Comparison of ENCODE assay signal across 15 cellular contexts in the genomic region with DNA sequence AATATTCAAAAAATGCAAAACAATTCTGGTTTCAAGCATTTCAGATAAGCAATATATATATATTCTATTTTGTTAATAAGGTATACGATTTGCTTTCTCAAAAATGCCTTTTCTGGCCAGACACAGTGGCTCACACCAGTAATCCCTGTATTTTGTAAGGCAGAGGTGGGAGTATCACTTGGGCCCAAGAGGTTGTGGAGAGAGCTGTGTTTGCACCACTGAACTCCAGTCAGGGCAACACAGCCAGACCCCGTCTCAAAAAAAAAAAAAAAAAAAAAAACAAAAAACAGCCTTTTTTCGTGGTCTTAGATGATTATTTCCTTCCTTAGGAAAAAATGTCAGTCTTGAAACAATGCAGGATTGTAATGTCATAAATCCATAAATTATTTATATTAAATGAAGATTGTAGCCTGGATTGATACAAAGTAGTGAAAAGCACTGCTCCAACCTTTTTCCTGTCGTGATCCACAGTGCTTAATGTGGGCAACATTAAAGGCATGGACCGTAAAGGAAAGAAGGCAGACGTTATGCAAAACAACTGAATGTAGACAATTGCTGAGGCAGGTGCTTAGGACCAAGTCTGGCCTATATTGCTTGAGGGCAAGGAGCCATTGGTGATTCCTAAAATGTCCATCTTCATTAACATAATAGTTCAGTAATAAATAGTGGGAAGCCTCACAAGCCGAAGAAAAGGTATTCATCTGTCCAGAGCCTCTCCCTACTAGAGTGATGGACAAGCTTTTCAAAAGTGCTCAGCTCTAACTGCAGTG.
"Had no signal": no experiment of that assay in that cellular context is flagged by ENCODE, and none has a peak within 500 bp of the region (broad histone marks: within the 10 kb centered on the region; RNA-seq: fewer than 3 reads in every experiment).

No MANE protein-coding gene starts in this region.

- H3K4me1 ChIP-seq: pancreas had no signal

- H3K4me2 ChIP-seq: neural progenitor cell had no signal

- H3K4me1 Mint-ChIP-seq: neural progenitor cell had no signal

- H3K9me3 Mint-ChIP-seq: activated CD4-positive, alpha-beta T cell treated with anti-CD3 and anti-CD28 coated beads, Interleukin-2, amount 10 ng/mL, durations not matched to agents 7 days and 5 days; activated T-helper 1 cell treated with anti-CD3 and anti-CD28 coated beads, Interleukin-12 subunit alpha, Interleukin-12 subunit beta, Interleukin-2, Interleukin-4 antibody, amounts not matched to agents 30 ng/mL and 10 ng/mL and 1 ng/mL, durations not matched to agents 14 hours and 24 hours and 36 hours; endodermal cell; neural progenitor cell had no signal

- H3K4me3 Mint-ChIP-seq: activated CD4-positive, alpha-beta T cell treated with anti-CD3 and anti-CD28 coated beads, Interleukin-2, amount 10 ng/mL, durations not matched to agents 7 days and 5 days; activated T-helper 1 cell treated with anti-CD3 and anti-CD28 coated beads, Interleukin-12 subunit alpha, Interleukin-12 subunit beta, Interleukin-2, Interleukin-4 antibody, amounts not matched to agents 30 ng/mL and 10 ng/mL and 1 ng/mL, durations not matched to agents 14 hours and 24 hours and 36 hours; endodermal cell; neural progenitor cell had no signal

- H2AFZ ChIP-seq: neural progenitor cell had no signal

- H3K9ac ChIP-seq: neural progenitor cell had no signal

- H3K27ac Mint-ChIP-seq: activated T-helper 1 cell treated with anti-CD3 and anti-CD28 coated beads, Interleukin-12 subunit alpha, Interleukin-12 subunit beta, Interleukin-2, Interleukin-4 antibody, amounts not matched to agents 30 ng/mL and 10 ng/mL and 1 ng/mL, durations not matched to agents 14 hours and 24 hours and 36 hours; neural progenitor cell had no signal

- H3K9me3 ChIP-seq: pancreas, stomach, thoracic aorta had no signal

- ATAC-seq: esophagus mucosa, left lobe of liver, pancreas had no signal

- H3K27me3 ChIP-seq: neural progenitor cell, pancreas, stomach had no signal

- H3K4me3 ChIP-seq: neural progenitor cell, pancreas, stomach had no signal

- DNase-seq: activated CD4-positive, alpha-beta T cell treated with anti-CD3 and anti-CD28 coated beads, Interleukin-2, amount 10 ng/mL, durations not matched to agents 7 days and 5 days; activated CD4-positive, CD25-positive, alpha-beta regulatory T cell; activated CD8-positive, alpha-beta memory T cell treated with anti-CD3 and anti-CD28 coated beads, Interleukin-2, amount 50 U/mL, for 48 hours; activated naive CD4-positive, alpha-beta T cell; aorta; endodermal cell; hippocampal formation; pancreas; stimulated activated CD4-positive, alpha-beta T cell treated with anti-CD3 and anti-CD28 coated beads, Interleukin-1b, Interleukin-23, amount 100 ng/mL, for 48 hours; stomach had no signal

- H3K27me3 Mint-ChIP-seq: activated CD4-positive, alpha-beta T cell treated with anti-CD3 and anti-CD28 coated beads, Interleukin-2, amount 10 ng/mL, durations not matched to agents 7 days and 5 days had no signal

- H3K27ac ChIP-seq: neural progenitor cell, pancreas had no signal
